ENCODE assay signal across 12 cellular contexts in the genomic region with DNA sequence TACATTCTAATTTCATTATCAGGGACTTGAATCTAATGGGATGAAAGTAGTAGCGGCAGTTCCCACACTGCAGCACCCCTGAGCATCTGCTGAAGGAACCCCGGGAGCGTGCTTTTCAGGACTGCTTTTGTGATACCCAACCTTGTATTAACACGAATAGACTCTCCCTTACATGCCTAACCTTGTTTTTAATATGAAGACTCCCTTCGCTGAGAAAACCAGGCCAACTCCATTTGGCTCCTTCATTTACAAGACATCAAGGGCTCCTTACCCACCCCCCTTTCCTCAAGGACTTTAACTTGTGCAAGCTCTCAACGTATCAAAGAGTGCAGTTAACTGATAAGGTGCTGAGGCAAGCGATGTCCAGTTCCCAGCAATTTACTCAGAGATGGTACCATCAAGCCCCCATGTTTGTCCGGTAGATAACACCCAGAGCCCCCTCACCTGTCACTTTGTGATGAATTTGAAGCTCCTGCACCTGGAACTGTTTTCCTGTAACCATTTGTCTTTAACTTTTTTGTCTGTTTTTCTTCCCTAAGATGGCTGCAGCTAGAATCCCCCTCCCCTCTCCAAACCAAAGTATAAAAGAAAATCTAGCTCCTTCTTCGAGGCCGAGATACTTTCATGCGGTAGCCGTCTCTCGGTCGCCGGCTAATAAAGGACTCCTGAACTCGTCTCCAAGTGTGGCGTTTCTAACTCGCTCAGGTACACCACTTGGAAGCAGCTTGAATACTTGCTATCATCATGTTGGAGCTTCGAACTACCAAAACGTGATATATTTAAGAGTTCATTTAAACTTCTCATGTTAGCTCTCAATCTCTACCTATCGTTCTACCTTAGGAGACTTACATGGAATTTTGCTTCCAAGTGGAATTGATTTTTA. TPM values are rescaled to one million over a fixed set of nuclear protein-coding genes. Genes with fewer than 3 reads are reported as not detected.
A peak's percentile ranks its signal among the peaks of the same experiment; 100 is the strongest.
DNase-seq lines count a peak whose midpoint lies in the region; ATAC-seq, FAIRE-seq and TF ChIP-seq lines count a peak whose summit lies in the region.
"Had no signal": no experiment of that assay in that cellular context is flagged by ENCODE, and none has a peak within 500 bp of the region (broad histone marks: within the 10 kb centered on the region; RNA-seq: fewer than 3 reads in every experiment).

No MANE protein-coding gene starts in this region.

- H3K9ac ChIP-seq in HepG2 (ENCODE audit: insufficient read depth, low read depth, low read length), result no peak overlapping the region

- no peak overlapping the region for H2AFZ ChIP-seq in HepG2 (ENCODE audit: low read length)

- intact Hi-C loops in HepG2 (cut with micrococcal nuclease; ENCODE audit: unreplicated experiment) (no loop called here), right lobe of liver (cut with DNase I) (loop anchor here in 1 of 2 donors (10.0 kb wide), 1 partner anchor 48 kb away; no protein-coding TSS in a partner anchor)

- TF ChIP-seq POLR2A in HepG2 (IDR thresholded peaks at IDR 0.05; ENCODE audit: insufficient read depth in 1 of 2, low read depth in 2 of 2, low read length in 2 of 2) (peak in 1 of 2 experiments; percentile 51; a peak in 3 of 4 replicates), right lobe of liver (IDR thresholded peaks at IDR 0.05) (no peak)

- H3K36me3 ChIP-seq in HepG2 (replicated peaks in 1 of 2; ENCODE audit: control insufficient read depth in 1 of 2, insufficient read depth in 2 of 2, low read length in 2 of 2), result peaks cover 21 to 91% of the 10 kb centered on the region in 2 experiments
- H3K36me3 ChIP-seq in right lobe of liver, result peaks cover 45 to 89% (median 65%) of the 10 kb centered on the region in 4 donors

- WGBS in HepG2 (ENCODE audit: low lambda C conversion rate), result 96% methylated on average over 21 of the region's 21 CpGs
- WGBS in right lobe of liver (ENCODE audit: insufficient coverage, low coverage, low lambda C conversion rate, missing lambda C conversion rate), result 75% methylated on average over 14 of the region's 21 CpGs

- H3K27ac ChIP-seq in HepG2 (ENCODE audit: extremely low read length, insufficient read depth, low read length) (no peak overlapping the region), right lobe of liver (no peak overlapping the region), coronary artery (no peak overlapping the region)

- TF ChIP-seq RAD21 in HepG2 (CRISPR knock-in tag; IDR thresholded peaks at IDR 0.05), result no peak

- H4K20me1 ChIP-seq in HepG2 (ENCODE audit: insufficient read depth, low read length), result peaks cover 66% of the 10 kb centered on the region

- peaks cover 23% of the 10 kb centered on the region for H3K79me2 ChIP-seq in HepG2 (ENCODE audit: insufficient read depth, low read length)

- BruUV-seq in HepG2 (replicated peaks; lab: Mats Ljungman, UMichigan), result no TSS peak

- no peak for FAIRE-seq in HepG2 (lab: Jason Lieb, UNC)
- FAIRE-seq: RCC 7860 had no signal

- no peaks in the 10 kb centered on the region for H3K9me3 ChIP-seq in HepG2 (ENCODE audit: low read length)
- no peaks in the 10 kb centered on the region for H3K9me3 ChIP-seq in right lobe of liver

- TF ChIP-seq EP300 in HepG2 (IDR thresholded peaks at IDR 0.05; ENCODE audit: low read depth in 2 of 2, low read length in 2 of 2) (no peak), HepG2 (CRISPR knock-in tag; IDR thresholded peaks at IDR 0.05; ENCODE audit: borderline replicate concordance) (no peak)

- H3K4me1 ChIP-seq in HepG2 (ENCODE audit: insufficient read depth, low read length) (peaks cover 62% of the 10 kb centered on the region), right lobe of liver (peaks cover 0 to 25% (median 2%) of the 10 kb centered on the region in 4 donors)

- no peak overlapping the region for H3K4me2 ChIP-seq in HepG2 (ENCODE audit: low read depth, low read length)

- in situ Hi-C loops in HepG2 (cut with HindIII; ENCODE audit: extremely low pct_ligation_motif_present, low pct_unique_long_range_greater_than_20kb), result no loop called here
- in situ Hi-C loops in GM13976 (cut with MboI; ENCODE audit: low sequenced_read_pairs, unreplicated experiment), result no loop called here

- DNase-seq in HepG2 (ENCODE audit: low spot score) (no peak), right lobe of liver (no peak), fibroblast of the aortic adventitia (ENCODE audit: low read depth) (peak; percentile 19), middle frontal gyrus (ENCODE audit: extremely low spot score, low spot score) (no peak), coronary artery (ENCODE audit: low spot score) (no peak), NCI-H128 (lab: John Stamatoyannopoulos, UW; ENCODE audit: unreplicated experiment) (no peak), GM13976 (ENCODE audit: low spot score) (no peak)
- DNase-seq: activated CD4-positive, alpha-beta T cell treated with anti-CD3 and anti-CD28 coated beads for 4 hours; C1 segment of cervical spinal cord; NCI-H1105 had no signal

- no peak for ATAC-seq in HepG2
- ATAC-seq in right lobe of liver, result no peak
- no peak for ATAC-seq in SK-N-SH treated with all-trans-retinoic acid at 6 μM for 48 hours

- no peaks in the 10 kb centered on the region for H3K27me3 ChIP-seq in HepG2 (ENCODE audit: control insufficient read depth in 1 of 2, insufficient read depth in 2 of 2, low read length in 2 of 2)
- no peaks in the 10 kb centered on the region for H3K27me3 ChIP-seq in right lobe of liver

- H3K4me3 ChIP-seq in HepG2 (replicated peaks in 1 of 3; ENCODE audit: insufficient read depth in 1 of 3, low read depth in 2 of 3, low read length in 3 of 3) (no peak overlapping the region), right lobe of liver (no peak overlapping the region), fibroblast of the aortic adventitia (ENCODE audit: low read depth, low read length) (no peak overlapping the region), coronary artery (no peak overlapping the region)

- TF ChIP-seq CTCF in HepG2 (CRISPR knock-in tag; IDR thresholded peaks at IDR 0.05) (no peak), right lobe of liver (IDR thresholded peaks at IDR 0.05) (no peak), fibroblast of the aortic adventitia (IDR thresholded peaks at IDR 0.05; ENCODE audit: insufficient read depth, low read length) (no peak), coronary artery (IDR thresholded peaks at IDR 0.05) (no peak), GM13976 (IDR thresholded peaks at IDR 0.05; ENCODE audit: borderline replicate concordance, control extremely low read depth, extremely low read depth, insufficient read depth, missing control alignments) (no peak)

- POLR2A ChIA-PET in HepG2 (lab: Yijun Ruan, JAX), result interaction anchor here (1.0 to 6.5 kb wide), 3 partner anchors 11 to 68 kb away, joined by 3 to 102 read pairs (median 3); a partner anchor contains a TSS

- CTCF ChIA-PET in HepG2 (lab: Yijun Ruan, JAX; ENCODE audit: low intra/inter-chr PET ratio, low total read pairs), result no interaction called here

TF ChIP-seq in HepG2, 621 proteins besides CTCF, POLR2A, EP300 and RAD21 (continues in another document):
- TF ChIP-seq REPIN1 (CRISPR knock-in tag; IDR thresholded peaks at IDR 0.05; ENCODE audit: borderline replicate concordance, low read depth) (0 out of 2 replicates have a peak, but pooled peaks have one; percentile 9), GABPB1 (CRISPR knock-in tag; IDR thresholded peaks at IDR 0.05) (no peak)

TF ChIP-seq in SK-N-SH treated with all-trans-retinoic acid at 6 μM for 48 hours, 23 proteins besides CTCF, POLR2A, EP300 and RAD21 (continues in another document):
- TF ChIP-seq RARB (CRISPR knock-in tag; IDR thresholded peaks at IDR 0.05) (no peak), OSR1 (CRISPR knock-in tag; IDR thresholded peaks at IDR 0.05) (no peak), GLIS3 (CRISPR knock-in tag; IDR thresholded peaks at IDR 0.05) (0 out of 2 replicates have a peak, but pooled peaks have one; percentile 16), PPARA (CRISPR knock-in tag; IDR thresholded peaks at IDR 0.05; ENCODE audit: borderline replicate concordance) (no peak)
- TF ChIP-seq, protein P1, sequence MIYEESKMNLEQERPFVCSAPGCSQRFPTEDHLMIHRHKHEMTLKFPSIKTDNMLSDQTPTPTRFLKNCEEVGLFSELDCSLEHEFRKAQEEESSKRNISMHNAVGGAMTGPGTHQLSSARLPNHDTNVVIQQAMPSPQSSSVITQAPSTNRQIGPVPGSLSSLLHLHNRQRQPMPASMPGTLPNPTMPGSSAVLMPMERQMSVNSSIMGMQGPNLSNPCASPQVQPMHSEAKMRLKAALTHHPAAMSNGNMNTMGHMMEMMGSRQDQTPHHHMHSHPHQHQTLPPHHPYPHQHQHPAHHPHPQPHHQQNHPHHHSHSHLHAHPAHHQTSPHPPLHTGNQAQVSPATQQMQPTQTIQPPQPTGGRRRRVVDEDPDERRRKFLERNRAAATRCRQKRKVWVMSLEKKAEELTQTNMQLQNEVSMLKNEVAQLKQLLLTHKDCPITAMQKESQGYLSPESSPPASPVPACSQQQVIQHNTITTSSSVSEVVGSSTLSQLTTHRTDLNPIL (CRISPR knock-in tag; IDR thresholded peaks at IDR 0.05; ENCODE audit: low read depth), result no peak

RNA-seq across cellular contexts. Expression of a gene that starts 10.7 kb away (rescaled TPM):
- 807 and 1,064 TPM in 2 replicates for total RNA-seq in HepG2 (2016; rRNA removed; fragmentation: Illumina TruSeq; extraction: Trizol)
- total RNA-seq in HepG2 (2016; cell fraction: cytosol; rRNA removed; fragmentation: Illumina TruSeq; extraction: Trizol; ENCODE audit: low read depth), result 62.0 and 74.9 TPM in 2 replicates
- 774 and 1,069 TPM in 2 replicates for total RNA-seq in HepG2 (2016; cell fraction: insoluble cytoplasmic fraction; rRNA removed; fragmentation: Illumina TruSeq; extraction: Trizol)
- total RNA-seq in HepG2 (2016; cell fraction: membrane; rRNA removed; fragmentation: Illumina TruSeq; extraction: Trizol), result 140 and 164 TPM in 2 replicates
- 1,562 and 1,725 TPM in 2 replicates for total RNA-seq in HepG2 (2016; cell fraction: nucleus; rRNA removed; fragmentation: Illumina TruSeq; extraction: Trizol)
- polyA plus RNA-seq in HepG2 (2011; rRNA removed), result 329 and 382 TPM in 2 replicates
- polyA plus RNA-seq in HepG2 (2011; cell fraction: cytosol; rRNA removed), result 90.5 and 96.7 TPM in 2 replicates
- polyA plus RNA-seq in HepG2 (2011; cell fraction: nucleus; rRNA removed), result 1,180 and 1,349 TPM in 2 replicates
- 483 and 590 TPM in 2 replicates for polyA plus RNA-seq in HepG2 (2012)
- polyA plus RNA-seq in HepG2 (2016; cell fraction: cytosol; fragmentation: Illumina TruSeq; extraction: Trizol; ENCODE audit: low read depth), result 35.6 TPM in 2 replicates
- polyA plus RNA-seq in HepG2 (2016; cell fraction: insoluble cytoplasmic fraction; fragmentation: Illumina TruSeq; extraction: Trizol; ENCODE audit: low read depth), result 527 and 548 TPM in 2 replicates
- polyA plus RNA-seq in HepG2 (2016; cell fraction: membrane; fragmentation: Illumina TruSeq; extraction: Trizol; ENCODE audit: low read depth), result 79.3 and 80.3 TPM in 2 replicates
- polyA plus RNA-seq in HepG2 (2016; cell fraction: nucleus; fragmentation: Illumina TruSeq; extraction: Trizol; ENCODE audit: insufficient read depth, low read depth), result 2,398 and 2,412 TPM in 2 replicates
- 416 and 431 TPM in 2 replicates for polyA minus RNA-seq in HepG2 (2011; rRNA and poly(A)+ RNA removed; ENCODE audit: low replicate concordance)
- 259 and 342 TPM in 2 replicates for polyA minus RNA-seq in HepG2 (2011; cell fraction: cytosol; rRNA and poly(A)+ RNA removed)
- polyA minus RNA-seq in HepG2 (2011; cell fraction: nucleus; rRNA and poly(A)+ RNA removed), result 3,243 and 3,756 TPM in 2 replicates
- total RNA-seq in right lobe of liver, result 100 to 1,000 TPM; 140 to 305 (median 219) TPM
- 397 and 968 TPM in 2 replicates for total RNA-seq in fibroblast of the aortic adventitia (ENCODE audit: low replicate concordance)
